In genomic region chr2:209411718-209412117, GRCh38 we compare ENCODE assay signal across 16 cellular contexts. TPM values are rescaled to one million over a fixed set of nuclear protein-coding genes. Genes with fewer than 3 reads are reported as not detected.
DNase-seq lines count a peak whose midpoint lies in the region; ATAC-seq and TF ChIP-seq lines count a peak whose summit lies in the region.
"Had no signal": no experiment of that assay in that cellular context is flagged by ENCODE, and none has a peak within 500 bp of the region (broad histone marks: within the 10 kb centered on the region; RNA-seq: fewer than 3 reads in every experiment).

No MANE protein-coding gene starts in this region.

- peak; percentile 95 for ATAC-seq in foreskin keratinocyte
- ATAC-seq in HG03097 (IDR thresholded peaks at IDR 0.05; ENCODE audit: low FRiP score, unreplicated experiment), result no peak
- ATAC-seq: GM23338, HCT116 had no signal

- BruUV-seq in mammary epithelial cell (replicated peaks; lab: Mats Ljungman, UMichigan), result no TSS peak

- no peak overlapping the region for H2AFZ ChIP-seq in mammary epithelial cell (ENCODE audit: low read depth, low read length)
- H2AFZ ChIP-seq: GM23338 had no signal

- peak; percentile 17 for DNase-seq in ELR (ENCODE audit: low read depth)
- peak; percentile 5 for DNase-seq in RKO (ENCODE audit: low spot score)
- peak; percentile 43 for DNase-seq in mammary epithelial cell
- peak; percentile 61 to 84 for DNase-seq in foreskin keratinocyte
- no peak for DNase-seq in thyroid gland
- DNase-seq in stimulated activated naive CD4-positive, alpha-beta T cell treated with Interleukin-2 at 50 U/mL for 16 hours (lab: John Stamatoyannopoulos, UW), result no peak
- DNase-seq in NCI-H2081 (lab: John Stamatoyannopoulos, UW), result no peak
- DNase-seq: BE2C; C1 segment of cervical spinal cord; Caco-2; CD4-positive, alpha-beta T cell; GF-D8; HFFc6 had no signal

- dilution Hi-C loops in mammary epithelial cell (cut with HindIII; ENCODE audit: low sequenced_read_pairs), result no loop called here

- H3K27ac ChIP-seq in mammary epithelial cell (ENCODE audit: insufficient read depth, low read depth, low read length), result no peak overlapping the region
- H3K27ac ChIP-seq in foreskin keratinocyte, result peak overlapping the region; percentile 18
- no peak overlapping the region for H3K27ac ChIP-seq in thyroid gland

- no peak for TF ChIP-seq CTCF in mammary epithelial cell (conservative IDR thresholded peaks at IDR 0.05 in 1 of 2, IDR thresholded peaks at IDR 0.05 in 1 of 2; ENCODE audit: extremely low read depth in 1 of 2, insufficient read depth in 1 of 2, low read depth in 1 of 2, low read length in 2 of 2)
- no peak for TF ChIP-seq CTCF in foreskin keratinocyte (conservative IDR thresholded peaks at IDR 0.05)
- TF ChIP-seq CTCF in thyroid gland (IDR thresholded peaks at IDR 0.05), result no peak

- H3K9ac ChIP-seq in mammary epithelial cell (ENCODE audit: insufficient read depth, low read length), result no peak overlapping the region

- no peaks in the 10 kb centered on the region for H4K20me1 ChIP-seq in mammary epithelial cell (ENCODE audit: insufficient read depth, low read length)

- CTCF ChIA-PET in mammary epithelial cell (lab: Charles Lee; ENCODE audit: low non-redundant PET), result no interaction called here

- no peak overlapping the region for H3K4me3 ChIP-seq in mammary epithelial cell (replicated peaks in 1 of 3; ENCODE audit: insufficient read depth in 1 of 3, low read depth in 2 of 3, low read length in 3 of 3)
- no peak overlapping the region for H3K4me3 ChIP-seq in thyroid gland (replicated peaks in 1 of 3)
- H3K4me3 ChIP-seq: GM23338 had no signal

- WGBS in mammary epithelial cell (ENCODE audit: low coverage, missing lambda C conversion rate), result 82% methylated on average over 4 of the region's 4 CpGs
- whole genome bisulfite sequencing in thyroid gland, 2 donors, result 82 to 84% methylated on average over 4 of the region's 4 CpGs

- H3K27me3 ChIP-seq in mammary epithelial cell (ENCODE audit: insufficient read depth, low read length) (no peaks in the 10 kb centered on the region), foreskin keratinocyte (no peaks in the 10 kb centered on the region), thyroid gland (no peaks in the 10 kb centered on the region)
- H3K27me3 ChIP-seq: BE2C had no signal

- H3K4me1 ChIP-seq in mammary epithelial cell (ENCODE audit: insufficient read depth, low read length) (peaks cover 5% of the 10 kb centered on the region), foreskin keratinocyte (peaks cover 4% of the 10 kb centered on the region), thyroid gland (no peaks in the 10 kb centered on the region)
- H3K4me1 ChIP-seq: BE2C, Caco-2 had no signal

- intact Hi-C loops in mammary epithelial cell (cut with micrococcal nuclease), result no loop called here
- intact Hi-C loops in thyroid gland (cut with DNase I), result no loop called here

- TF ChIP-seq POLR2A in thyroid gland (IDR thresholded peaks at IDR 0.05), result no peak

- no peaks in the 10 kb centered on the region for H3K9me3 ChIP-seq in mammary epithelial cell (replicated peaks; ENCODE audit: insufficient read depth, low read length)
- H3K9me3 ChIP-seq in thyroid gland, result no peaks in the 10 kb centered on the region
- H3K9me3 ChIP-seq: BE2C, Caco-2 had no signal

- H3K79me2 ChIP-seq in mammary epithelial cell (ENCODE audit: insufficient read depth, low read length), result no peaks in the 10 kb centered on the region

- no peak overlapping the region for H3K4me2 ChIP-seq in mammary epithelial cell (ENCODE audit: insufficient read depth, low read depth, low read length)
- H3K4me2 ChIP-seq: GM23338 had no signal

- no peaks in the 10 kb centered on the region for H3K36me3 ChIP-seq in mammary epithelial cell (ENCODE audit: insufficient read depth, low read length)
- H3K36me3 ChIP-seq in thyroid gland, result no peaks in the 10 kb centered on the region
- H3K36me3 ChIP-seq: BE2C had no signal

- in situ Hi-C loops in mammary epithelial cell (cut with MboI; ENCODE audit: low sequenced_read_pairs in 2 of 2), result no loop called here

RNA-seq across cellular contexts. Expression of gene MAP2, which starts 12.1 kb away (rescaled TPM):
- total RNA-seq in mammary epithelial cell (10 to 100 TPM; 10.5 to 31.5 TPM), foreskin keratinocyte (7.4 and 9.1 TPM in 2 replicates), thyroid gland (100 to 1,000 TPM in 2 of 4 donors, 10 to 100 TPM in 2; 73.8 to 211 (median 122) TPM)
- polyA plus RNA-seq in mammary epithelial cell (3.4 TPM), foreskin keratinocyte (3.1 and 3.6 TPM in 2 replicates)
- polyA minus RNA-seq in mammary epithelial cell, result 17.7 TPM

Comparison
In these comparisons a context has a peak if more than half of its experiments do, and no peak if none do; other contexts are left out.
1. DNase-seq: peak in ELR (single experiment), RKO (single experiment), mammary epithelial cell (single experiment) and foreskin keratinocyte (2 of 2); none in thyroid gland (0 of 2), stimulated activated naive CD4-positive, alpha-beta T cell treated with Interleukin-2 at 50 U/mL for 16 hours (single experiment) and NCI-H2081 (0 of 2).